ENCODE assay signal across 15 cellular contexts in the genomic region with DNA sequence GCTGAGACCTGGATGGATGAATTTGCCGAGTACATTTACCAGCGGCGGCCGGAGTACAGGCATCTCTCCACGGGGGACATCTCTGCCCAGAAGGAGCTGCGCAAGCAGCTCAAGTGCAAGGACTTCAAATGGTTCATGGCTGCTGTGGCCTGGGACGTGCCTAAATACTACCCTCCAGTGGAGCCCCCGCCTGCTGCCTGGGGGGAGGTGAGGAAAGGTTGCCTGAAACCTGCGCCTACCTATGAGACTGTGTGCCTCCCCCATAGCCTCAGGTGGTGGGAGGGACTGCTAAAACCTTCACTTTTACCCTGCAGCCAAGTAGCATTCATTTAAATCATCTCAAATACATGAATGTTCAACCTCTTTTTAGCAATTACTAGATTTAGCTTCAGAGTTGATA.
A peak's percentile ranks its signal among the peaks of the same experiment; 100 is the strongest.
DNase-seq lines count a peak whose midpoint lies in the region; ATAC-seq and TF ChIP-seq lines count a peak whose summit lies in the region.
"Had no signal": no experiment of that assay in that cellular context is flagged by ENCODE, and none has a peak within 500 bp of the region (broad histone marks: within the 10 kb centered on the region; RNA-seq: fewer than 3 reads in every experiment).

No MANE protein-coding gene starts in this region.

- H3K36me3 Mint-ChIP-seq in H9 (ENCODE audit: insufficient read depth in 1 of 3, low read depth in 3 of 3) (no peaks in the 10 kb centered on the region), WTC11 (no peaks in the 10 kb centered on the region)
- H3K36me3 Mint-ChIP-seq: CD4-positive, alpha-beta memory T cell had no signal

- intact Hi-C loops in lower lobe of right lung (cut with DNase I), result no loop called here

- H3K56ac ChIP-seq in H9 (ENCODE audit: insufficient read length, low read depth, low read length), result no peak overlapping the region

- no peak overlapping the region for H4K5ac ChIP-seq in H9 (ENCODE audit: insufficient read length, low read depth, low read length)

- H4K91ac ChIP-seq in H9 (ENCODE audit: insufficient read length, low read depth, low read length), result no peak overlapping the region

- H3K4ac ChIP-seq in H9 (ENCODE audit: low read depth, low read length), result no peak overlapping the region

- no peak overlapping the region for H2BK12ac ChIP-seq in H9 (ENCODE audit: insufficient read length, low read depth, low read length)

- WGBS in H9 (ENCODE audit: extremely low coverage, insufficient read length, low lambda C conversion rate), result no CpG with 5 or more reads among the region's 9 CpGs

- H3K9me3 ChIP-seq in H9 (ENCODE audit: control insufficient read depth, low read depth, low read length), result no peaks in the 10 kb centered on the region
- no peaks in the 10 kb centered on the region for H3K9me3 ChIP-seq in lower lobe of right lung
- H3K9me3 ChIP-seq: BE2C had no signal

- CTCF ChIA-PET in WTC11 (lab: Charles Lee), result interaction anchor here (1.4 kb wide), 1 partner anchor 350 kb away, joined by 5 read pairs; no protein-coding TSS in a partner anchor

- H2AFZ ChIP-seq in H9 (ENCODE audit: low read length), result no peak overlapping the region
- H2AFZ ChIP-seq: GM23248 had no signal

- H4K8ac ChIP-seq in H9 (replicated peaks; ENCODE audit: insufficient read length, low read depth, low read length), result no peak overlapping the region

- no peak overlapping the region for H2BK120ac ChIP-seq in H9 (ENCODE audit: low read depth, low read length, poor library complexity, severe bottlenecking)

- no peak overlapping the region for H2AK5ac ChIP-seq in H9 (ENCODE audit: insufficient read length, low read length)

- H3K27ac Mint-ChIP-seq in H9, result no peak overlapping the region
- no peak overlapping the region for H3K27ac Mint-ChIP-seq in WTC11
- H3K27ac Mint-ChIP-seq: CD4-positive, alpha-beta memory T cell; HFFc6 had no signal

- TF ChIP-seq CTCF in H9 (conservative IDR thresholded peaks at IDR 0.05) (no peak), WTC11 (IDR thresholded peaks at IDR 0.05) (no peak), lower lobe of right lung (IDR thresholded peaks at IDR 0.05) (no peak), foreskin keratinocyte (conservative IDR thresholded peaks at IDR 0.05) (no peak)

- POLR2A ChIA-PET in WTC11 (lab: Charles Lee), result no interaction called here

- H3K27ac ChIP-seq in H9 (ENCODE audit: insufficient read length, low read depth, low read length), result no peak overlapping the region
- H3K27ac ChIP-seq in lower lobe of right lung, result no peak overlapping the region
- H3K27ac ChIP-seq in foreskin keratinocyte, result no peak overlapping the region
- H3K27ac ChIP-seq: C4-2B, GM23248 had no signal

- no peak overlapping the region for H3K9ac ChIP-seq in H9 (ENCODE audit: extremely low read depth, insufficient read length, low read length)
- H3K9ac ChIP-seq: GM23248 had no signal

- H3K36me3 ChIP-seq in lower lobe of right lung, result no peaks in the 10 kb centered on the region
- H3K36me3 ChIP-seq: BE2C had no signal

- no peak overlapping the region for H3K4me2 ChIP-seq in H9 (ENCODE audit: insufficient read depth, insufficient read length, low read length)

- H3K4me3 Mint-ChIP-seq in H9 (no peak overlapping the region), WTC11 (no peak overlapping the region)
- H3K4me3 Mint-ChIP-seq: CD4-positive, alpha-beta memory T cell; HFFc6 had no signal

- DNase-seq in ELF-1 (ENCODE audit: low read depth, low spot score) (peak; percentile 69), H9 (peak; percentile 40), WTC11 (ENCODE audit: low spot score) (peak; percentile 14), iPS-NIHi7 (ENCODE audit: extremely low spot score) (peak; percentile 14), lower lobe of right lung (no peak), NOMO-1 (lab: John Stamatoyannopoulos, UW; ENCODE audit: unreplicated experiment in 2 of 2) (no peak), foreskin keratinocyte (no peak)
- DNase-seq: BE2C; CD4-positive, alpha-beta memory T cell; DMS79; GM23248; HCEC 1CT; HFFc6; IMR-90 had no signal

- H4K20me1 ChIP-seq in H9 (ENCODE audit: control insufficient read depth, insufficient read depth, insufficient read length), result no peaks in the 10 kb centered on the region

- no peak overlapping the region for H2BK15ac ChIP-seq in H9 (ENCODE audit: low read depth, low read length)

- no peaks in the 10 kb centered on the region for H3K79me2 ChIP-seq in H9 (ENCODE audit: insufficient read depth, low read length)

- H3K27me3 Mint-ChIP-seq in H9 (ENCODE audit: low read depth) (peaks cover 1% of the 10 kb centered on the region; the same call in 1 of the 2 replicates), WTC11 (ENCODE audit: low read depth) (no peaks in the 10 kb centered on the region)

- no peaks in the 10 kb centered on the region for H3K79me1 ChIP-seq in H9 (ENCODE audit: insufficient read depth, low read depth, low read length, poor library complexity, severe bottlenecking)

- H3K27me3 ChIP-seq in H9 (ENCODE audit: insufficient read depth, low read length) (no peaks in the 10 kb centered on the region), lower lobe of right lung (ENCODE audit: low read depth) (no peaks in the 10 kb centered on the region), foreskin keratinocyte (peaks cover 11% of the 10 kb centered on the region)
- H3K27me3 ChIP-seq: BE2C had no signal

- no peak overlapping the region for H3K23ac ChIP-seq in H9 (ENCODE audit: insufficient read length, low read depth, low read length)

- H3K4me1 Mint-ChIP-seq in H9, result peaks cover 5 to 11% of the 10 kb centered on the region in 2 experiments; a peak in 3 of 4 replicates
- H3K4me1 Mint-ChIP-seq in WTC11, result peaks cover 6% of the 10 kb centered on the region
- H3K4me1 Mint-ChIP-seq: CD4-positive, alpha-beta memory T cell had no signal

- no peak overlapping the region for H2BK20ac ChIP-seq in H9 (ENCODE audit: low read depth, low read length, poor library complexity, severe bottlenecking)

- no peak overlapping the region for H3K4me3 ChIP-seq in lower lobe of right lung
- H3K4me3 ChIP-seq: GM23248 had no signal

- H3K23me2 ChIP-seq in H9 (ENCODE audit: insufficient read length, low read depth, low read length, poor library complexity, severe bottlenecking), result no peaks in the 10 kb centered on the region

- H3T11ph ChIP-seq in H9 (ENCODE audit: low read length), result no peak overlapping the region

- no peaks in the 10 kb centered on the region for H3K4me1 ChIP-seq in H9 (ENCODE audit: insufficient read depth, low read length)
- H3K4me1 ChIP-seq in lower lobe of right lung, result no peaks in the 10 kb centered on the region
- H3K4me1 ChIP-seq in foreskin keratinocyte, result no peaks in the 10 kb centered on the region

- ATAC-seq in WTC11 (peak; percentile 90), lower lobe of right lung (no peak), foreskin keratinocyte (no peak)

- no peak overlapping the region for H2BK5ac ChIP-seq in H9 (ENCODE audit: insufficient read length, low read length)

- H3K14ac ChIP-seq in H9 (ENCODE audit: insufficient read depth, low read length), result no peak overlapping the region; the same call in 1 of the 2 replicates

- no peak overlapping the region for H3K18ac ChIP-seq in H9 (ENCODE audit: insufficient read length, low read depth, low read length)

- H3K9me3 Mint-ChIP-seq in H9, result no peaks in the 10 kb centered on the region
- H3K9me3 Mint-ChIP-seq in WTC11, result no peaks in the 10 kb centered on the region
- H3K9me3 Mint-ChIP-seq: CD4-positive, alpha-beta memory T cell had no signal

TF ChIP-seq in WTC11, 78 proteins besides CTCF, POLR2A, EP300 and RAD21 (continues in another document):
- TF ChIP-seq, protein P1, sequence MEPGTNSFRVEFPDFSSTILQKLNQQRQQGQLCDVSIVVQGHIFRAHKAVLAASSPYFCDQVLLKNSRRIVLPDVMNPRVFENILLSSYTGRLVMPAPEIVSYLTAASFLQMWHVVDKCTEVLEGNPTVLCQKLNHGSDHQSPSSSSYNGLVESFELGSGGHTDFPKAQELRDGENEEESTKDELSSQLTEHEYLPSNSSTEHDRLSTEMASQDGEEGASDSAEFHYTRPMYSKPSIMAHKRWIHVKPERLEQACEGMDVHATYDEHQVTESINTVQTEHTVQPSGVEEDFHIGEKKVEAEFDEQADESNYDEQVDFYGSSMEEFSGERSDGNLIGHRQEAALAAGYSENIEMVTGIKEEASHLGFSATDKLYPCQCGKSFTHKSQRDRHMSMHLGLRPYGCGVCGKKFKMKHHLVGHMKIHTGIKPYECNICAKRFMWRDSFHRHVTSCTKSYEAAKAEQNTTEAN (CRISPR knock-in tag; IDR thresholded peaks at IDR 0.05), result no peak
- TF ChIP-seq, protein P2, sequence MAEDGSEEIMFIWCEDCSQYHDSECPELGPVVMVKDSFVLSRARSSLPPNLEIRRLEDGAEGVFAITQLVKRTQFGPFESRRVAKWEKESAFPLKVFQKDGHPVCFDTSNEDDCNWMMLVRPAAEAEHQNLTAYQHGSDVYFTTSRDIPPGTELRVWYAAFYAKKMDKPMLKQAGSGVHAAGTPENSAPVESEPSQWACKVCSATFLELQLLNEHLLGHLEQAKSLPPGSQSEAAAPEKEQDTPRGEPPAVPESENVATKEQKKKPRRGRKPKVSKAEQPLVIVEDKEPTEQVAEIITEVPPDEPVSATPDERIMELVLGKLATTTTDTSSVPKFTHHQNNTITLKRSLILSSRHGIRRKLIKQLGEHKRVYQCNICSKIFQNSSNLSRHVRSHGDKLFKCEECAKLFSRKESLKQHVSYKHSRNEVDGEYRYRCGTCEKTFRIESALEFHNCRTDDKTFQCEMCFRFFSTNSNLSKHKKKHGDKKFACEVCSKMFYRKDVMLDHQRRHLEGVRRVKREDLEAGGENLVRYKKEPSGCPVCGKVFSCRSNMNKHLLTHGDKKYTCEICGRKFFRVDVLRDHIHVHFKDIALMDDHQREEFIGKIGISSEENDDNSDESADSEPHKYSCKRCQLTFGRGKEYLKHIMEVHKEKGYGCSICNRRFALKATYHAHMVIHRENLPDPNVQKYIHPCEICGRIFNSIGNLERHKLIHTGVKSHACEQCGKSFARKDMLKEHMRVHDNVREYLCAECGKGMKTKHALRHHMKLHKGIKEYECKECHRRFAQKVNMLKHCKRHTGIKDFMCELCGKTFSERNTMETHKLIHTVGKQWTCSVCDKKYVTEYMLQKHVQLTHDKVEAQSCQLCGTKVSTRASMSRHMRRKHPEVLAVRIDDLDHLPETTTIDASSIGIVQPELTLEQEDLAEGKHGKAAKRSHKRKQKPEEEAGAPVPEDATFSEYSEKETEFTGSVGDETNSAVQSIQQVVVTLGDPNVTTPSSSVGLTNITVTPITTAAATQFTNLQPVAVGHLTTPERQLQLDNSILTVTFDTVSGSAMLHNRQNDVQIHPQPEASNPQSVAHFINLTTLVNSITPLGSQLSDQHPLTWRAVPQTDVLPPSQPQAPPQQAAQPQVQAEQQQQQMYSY (CRISPR knock-in tag; IDR thresholded peaks at IDR 0.05), result no peak

Comparison
In these comparisons a context has a peak if more than half of its experiments do, and no peak if none do; other contexts are left out.
1. DNase-seq: peak in ELF-1 (single experiment), H9 (single experiment), WTC11 (single experiment) and iPS-NIHi7 (single experiment); none in lower lobe of right lung (single experiment), NOMO-1 (0 of 2) and foreskin keratinocyte (0 of 2).